ENCODE assay signal across 20 cellular contexts in genomic region chr20:38076548-38076947, GRCh38. TPM values are rescaled to one million over a fixed set of nuclear protein-coding genes. Genes with fewer than 3 reads are reported as not detected.
DNase-seq lines count a peak whose midpoint lies in the region; ATAC-seq and TF ChIP-seq lines count a peak whose summit lies in the region.
"Had no signal": no experiment of that assay in that cellular context is flagged by ENCODE, and none has a peak within 500 bp of the region (broad histone marks: within the 10 kb centered on the region; RNA-seq: fewer than 3 reads in every experiment).

No MANE protein-coding gene starts in this region.

- H3K27me3 ChIP-seq in heart right ventricle: no peaks in the 10 kb centered on the region
- no peaks in the 10 kb centered on the region for H3K27me3 ChIP-seq in rectal smooth muscle tissue (ENCODE audit: control insufficient read depth, insufficient read depth, low read length)
- no peaks in the 10 kb centered on the region for H3K27me3 ChIP-seq in body of pancreas
- no peaks in the 10 kb centered on the region for H3K27me3 ChIP-seq in ovary
- H3K27me3 ChIP-seq: BLaER1 treated with 17β-estradiol and CSF1 and Interleukin-3, amounts not matched to agents 10 nM and 100 nM; neural progenitor cell had no signal

- no peak for TF ChIP-seq CTCF in heart right ventricle (IDR thresholded peaks at IDR 0.05)
- TF ChIP-seq CTCF in fibroblast of the aortic adventitia (IDR thresholded peaks at IDR 0.05; ENCODE audit: insufficient read depth, low read length): no peak
- TF ChIP-seq CTCF in body of pancreas (IDR thresholded peaks at IDR 0.05): no peak
- TF ChIP-seq CTCF in ovary (IDR thresholded peaks at IDR 0.05): no peak

- TF ChIP-seq EP300 in ovary (IDR thresholded peaks at IDR 0.05): no peak

- ATAC-seq in heart right ventricle (no peak), left cardiac atrium (no peak), body of pancreas (no peak)
- ATAC-seq: A549; activated naive CD4-positive, alpha-beta T cell treated with anti-CD3 and anti-CD28 coated beads, Interleukin-2, amount 50 U/mL, for 72 hours had no signal

- H3K4me3 ChIP-seq in heart right ventricle: no peak overlapping the region
- H3K4me3 ChIP-seq in fibroblast of the aortic adventitia (ENCODE audit: low read depth, low read length): no peak overlapping the region
- H3K4me3 ChIP-seq in rectal smooth muscle tissue (ENCODE audit: low read length): no peak overlapping the region
- H3K4me3 ChIP-seq in body of pancreas: no peak overlapping the region
- no peak overlapping the region for H3K4me3 ChIP-seq in ovary
- H3K4me3 ChIP-seq: A549; BLaER1 treated with 17β-estradiol and CSF1 and Interleukin-3, amounts not matched to agents 10 nM and 100 nM; neural progenitor cell; SK-N-MC had no signal

- no peak overlapping the region for H3K9ac ChIP-seq in rectal smooth muscle tissue (ENCODE audit: low read length)
- H3K9ac ChIP-seq: BLaER1 treated with 17β-estradiol and CSF1 and Interleukin-3, amounts not matched to agents 10 nM and 100 nM; neural progenitor cell had no signal

- H3K36me3 ChIP-seq in heart right ventricle (peaks cover 0 to 74% (median 10%) of the 10 kb centered on the region in 9 donors), rectal smooth muscle tissue (ENCODE audit: control insufficient read depth, insufficient read depth, low read length) (peaks cover 6% of the 10 kb centered on the region), body of pancreas (replicated peaks in 1 of 2; ENCODE audit: insufficient read depth in 1 of 2, low read depth in 2 of 2) (peaks cover 0 to 6% of the 10 kb centered on the region in 2 donors), ovary (no peaks in the 10 kb centered on the region)
- H3K36me3 ChIP-seq: neural progenitor cell had no signal

- TF ChIP-seq POLR2A in body of pancreas (IDR thresholded peaks at IDR 0.05) (no peak), ovary (IDR thresholded peaks at IDR 0.05) (no peak)

- intact Hi-C loops in heart right ventricle (cut with DNase I) (no loop called here), left cardiac atrium (cut with DNase I) (no loop called here), body of pancreas (cut with DNase I) (no loop called here), ovary (cut with DNase I) (loop anchor here in 1 of 4 donors (10.0 kb wide), 1 partner anchor 78 kb away; no protein-coding TSS in a partner anchor)

- H3K27ac ChIP-seq in heart right ventricle (peak overlapping the region in 9 of 10 donors; percentile 66 to 91 (median 82)), rectal smooth muscle tissue (ENCODE audit: low read depth, low read length) (peak overlapping the region; percentile 19), body of pancreas (no peak overlapping the region), ovary (no peak overlapping the region)
- H3K27ac ChIP-seq: A549; BLaER1 treated with 17β-estradiol and CSF1 and Interleukin-3, amounts not matched to agents 10 nM and 100 nM; neural progenitor cell; SK-N-MC had no signal

- no peak for DNase-seq in heart right ventricle
- DNase-seq in left cardiac atrium: no peak
- DNase-seq in fibroblast of the aortic adventitia (ENCODE audit: low read depth): peak; percentile 1
- no peak for DNase-seq in DMS153 (lab: John Stamatoyannopoulos, UW)
- DNase-seq in DMS153 treated with DMSO at 0.1 percent for 48 hours (lab: John Stamatoyannopoulos, UW; ENCODE audit: unreplicated experiment): no peak
- no peak for DNase-seq in body of pancreas
- DNase-seq in ovary: no peak
- DNase-seq: activated CD4-positive, CD25-positive, alpha-beta regulatory T cell treated with anti-CD3 and anti-CD28 coated beads, Interleukin-2, amount 50 U/mL, for 72 hours; Calu3; cortex of kidney; NCI-H1694; NCI-H2227 treated with DMSO at 0.1 percent for 48 hours; T1000; trophoblast cell had no signal

- peaks cover 0 to 4% (median 0%) of the 10 kb centered on the region in 11 donors for H3K9me3 ChIP-seq in heart right ventricle
- no peaks in the 10 kb centered on the region for H3K9me3 ChIP-seq in body of pancreas
- no peaks in the 10 kb centered on the region for H3K9me3 ChIP-seq in ovary

- H3K4me1 ChIP-seq in heart right ventricle (peaks cover 8 to 69% (median 41%) of the 10 kb centered on the region in 9 donors), rectal smooth muscle tissue (ENCODE audit: control insufficient read depth, insufficient read depth, low read length) (peaks cover 25% of the 10 kb centered on the region), body of pancreas (peaks cover 6% of the 10 kb centered on the region), ovary (ENCODE audit: insufficient read depth) (peaks cover 16% of the 10 kb centered on the region)
- H3K4me1 ChIP-seq: A549, neural progenitor cell had no signal

RNA-seq across cellular contexts. Expression of gene RPRD1B, which starts 43.0 kb away (rescaled TPM):
- total RNA-seq in heart right ventricle (10 to 100 TPM; 40.6 to 78.1 (median 48.8) TPM), left cardiac atrium (10 to 100 TPM; 78.6 to 86.4 TPM), fibroblast of the aortic adventitia (ENCODE audit: low replicate concordance) (19.5 and 36.0 TPM in 2 replicates), body of pancreas (10 to 100 TPM in 1 of 2 donors, 1 to 10 TPM in 1; 8.8 to 12.5 TPM), ovary (10 to 100 TPM; 21.8 to 45.3 (median 33.4) TPM)
- polyA plus RNA-seq in heart right ventricle (10 to 100 TPM; 10.4 to 14.5 TPM), ovary (10 to 100 TPM; 12.1 to 36.3 TPM)

RNA-seq across cellular contexts. Expression of gene TTI1, which starts 43.3 kb away (rescaled TPM):
- total RNA-seq in heart right ventricle: 10 to 100 TPM in 8 of 10 donors, 1 to 10 TPM in 2; 9.1 to 14.8 (median 11.3) TPM
- 10 to 100 TPM in 1 of 2 donors, 1 to 10 TPM in 1; 8.3 to 10.4 TPM for polyA plus RNA-seq in heart right ventricle
- total RNA-seq in left cardiac atrium: 10 to 100 TPM; 11.6 to 11.9 TPM
- 4.3 and 26.0 TPM in 2 replicates for total RNA-seq in fibroblast of the aortic adventitia (ENCODE audit: low replicate concordance)
- 10 to 100 TPM; 12.2 to 14.0 TPM for total RNA-seq in body of pancreas
- total RNA-seq in ovary: 10 to 100 TPM; 10.7 to 19.7 (median 16.3) TPM
- 10 to 100 TPM in 1 of 2 donors, 1 to 10 TPM in 1; 9.3 to 18.8 TPM for polyA plus RNA-seq in ovary

Comparison
In these comparisons a context has a peak if more than half of its experiments do, and no peak if none do; other contexts are left out.
1. H3K27ac ChIP-seq: peak in heart right ventricle (9 of 10) and rectal smooth muscle tissue (single experiment); none in body of pancreas (0 of 4) and ovary (0 of 2).